ENCODE assay signal across 8 cellular contexts in genomic region chr20:63973636-63974401, GRCh38. TPM values are rescaled to one million over a fixed set of nuclear protein-coding genes. Genes with fewer than 3 reads are reported as not detected.
DNase-seq lines count a peak whose midpoint lies in the region; ATAC-seq and TF ChIP-seq lines count a peak whose summit lies in the region.

No MANE protein-coding gene starts in this region.

- H3K9ac ChIP-seq in SK-N-SH = no peak overlapping the region

- CTCF ChIA-PET in SK-N-SH (lab: Yijun Ruan, JAX) = interaction anchor here (0.6 to 4.5 kb wide), 83 partner anchors 8 to 1349 kb away, joined by 3 to 44 read pairs (median 4); partner anchors contain the start of genes GMEB2, OPRL1, PTK6 and RGS19

- TF ChIP-seq CTCF in GM12865 (IDR thresholded peaks at IDR 0.05; ENCODE audit: insufficient read depth, low read depth, low read length, missing control alignments) = peak; percentile 92
- peak; percentile 98 for TF ChIP-seq CTCF in SK-N-SH (IDR thresholded peaks at IDR 0.05)
- TF ChIP-seq CTCF in tibial artery (IDR thresholded peaks at IDR 0.05) = peak; percentile 97 to 98

- no peaks in the 10 kb centered on the region for H3K27me3 ChIP-seq in MG63
- no peaks in the 10 kb centered on the region for H3K27me3 ChIP-seq in SK-N-SH (ENCODE audit: insufficient read depth)
- H3K27me3 ChIP-seq in tibial artery = no peaks in the 10 kb centered on the region

- peak overlapping the region; percentile 4 to 31 for H3K27ac Mint-ChIP-seq in activated naive CD4-positive, alpha-beta T cell treated with anti-CD3 and anti-CD28 coated beads, Interleukin-2, amount 50 U/mL, for 72 hours

- peaks cover 7% of the 10 kb centered on the region for H3F3A ChIP-seq in SK-N-SH (replicated peaks; ENCODE audit: insufficient read depth)

- H3K27ac ChIP-seq in SK-N-SH (ENCODE audit: low read depth in 2 of 2, low read length in 1 of 2) (no peak overlapping the region), tibial artery (peak overlapping the region in 1 of 2 donors; percentile 28)

- no peak for TF ChIP-seq EP300 in SK-N-SH (IDR thresholded peaks at IDR 0.05; ENCODE audit: borderline replicate concordance in 1 of 2, low read depth in 1 of 2, low read length in 1 of 2)

- peak; percentile 38 to 42 for ATAC-seq in activated naive CD4-positive, alpha-beta T cell treated with anti-CD3 and anti-CD28 coated beads, Interleukin-2, amount 50 U/mL, for 72 hours
- ATAC-seq in GM18861 (IDR thresholded peaks at IDR 0.05; ENCODE audit: unreplicated experiment) = no peak

- H3K9me3 ChIP-seq in MG63 (no peaks in the 10 kb centered on the region), SK-N-SH (no peaks in the 10 kb centered on the region), tibial artery (no peaks in the 10 kb centered on the region)

- peak overlapping the region; percentile 50; the same call in 1 of the 2 replicates for H3K4me2 ChIP-seq in SK-N-SH

- H3K4me3 ChIP-seq in GM12865 (ENCODE audit: low read depth, low read length) (no peak overlapping the region), MG63 (peak overlapping the region; percentile 34), SK-N-SH (ENCODE audit: low read depth in 2 of 2, low read length in 1 of 2) (peak overlapping the region; percentile 7 to 12; a peak in 2 of 4 replicates), tibial artery (peak overlapping the region; percentile 33 to 41)

- WGBS in SK-N-SH (ENCODE audit: low lambda C conversion rate) = 32% methylated on average over 23 of the region's 37 CpGs

- H3K36me3 ChIP-seq in MG63 = peaks cover under 1% of the 10 kb centered on the region
- no peaks in the 10 kb centered on the region for H3K36me3 ChIP-seq in SK-N-SH (replicated peaks in 1 of 2; ENCODE audit: control insufficient read depth in 1 of 2, insufficient read depth in 2 of 2, low read length in 1 of 2)
- H3K36me3 ChIP-seq in tibial artery = no peaks in the 10 kb centered on the region

- no peaks in the 10 kb centered on the region for H3K9me2 ChIP-seq in SK-N-SH

- H4K20me1 ChIP-seq in SK-N-SH (ENCODE audit: insufficient read depth) = no peaks in the 10 kb centered on the region

- H3K4me1 ChIP-seq in SK-N-SH (ENCODE audit: control insufficient read depth in 1 of 2, insufficient read depth in 2 of 2, low read depth in 1 of 2, low read length in 1 of 2) (peaks cover 5 to 17% of the 10 kb centered on the region in 2 experiments; a peak in 3 of 4 replicates), tibial artery (peaks cover 0 to 33% (median 21%) of the 10 kb centered on the region in 4 donors)

- H2AFZ ChIP-seq in SK-N-SH (ENCODE audit: low read depth) = peak overlapping the region; percentile 48; the same call in 1 of the 2 replicates

- intact Hi-C loops in tibial artery (cut with DNase I; ENCODE audit: low total_unique reads) = loop anchor here (1.0 to 5.0 kb wide), 2 partner anchors 187 to 436 kb away; no protein-coding TSS in a partner anchor

- no peaks in the 10 kb centered on the region for H3K9me3 Mint-ChIP-seq in activated naive CD4-positive, alpha-beta T cell treated with anti-CD3 and anti-CD28 coated beads, Interleukin-2, amount 50 U/mL, for 72 hours

- peak; percentile 91 for TF ChIP-seq RAD21 in SK-N-SH (IDR thresholded peaks at IDR 0.05; ENCODE audit: low read length)

- POLR2A ChIA-PET in SK-N-SH (lab: Yijun Ruan, JAX) = no interaction called here

- DNase-seq in GM12865 (ENCODE audit: low read depth) = peak; percentile 87
- DNase-seq in MG63 = peak; percentile 87
- peak; percentile 95 for DNase-seq in SK-N-SH
- DNase-seq in activated naive CD4-positive, alpha-beta T cell treated with anti-CD3 and anti-CD28 coated beads, Interleukin-2, amount 50 U/mL, for 72 hours (ENCODE audit: low spot score in 2 of 2) = peak; percentile 80 to 88
- peak; percentile 79 for DNase-seq in globus pallidus (ENCODE audit: low spot score)
- DNase-seq in occipital lobe (lab: John Stamatoyannopoulos, UW) = peak; percentile 71
- peak; percentile 82 to 90 for DNase-seq in tibial artery

- H3K36me3 Mint-ChIP-seq in activated naive CD4-positive, alpha-beta T cell treated with anti-CD3 and anti-CD28 coated beads, Interleukin-2, amount 50 U/mL, for 72 hours = peaks cover 6 to 42% of the 10 kb centered on the region in 2 donors

- peaks cover 5% of the 10 kb centered on the region for H3K79me2 ChIP-seq in SK-N-SH (ENCODE audit: insufficient read depth)

TF ChIP-seq in SK-N-SH, 30 proteins besides CTCF, POLR2A, EP300 and RAD21:
- TF ChIP-seq SMC3 (IDR thresholded peaks at IDR 0.05; ENCODE audit: low read depth, low read length) = peak; percentile 82
- no peak for TF ChIP-seq POLR2AphosphoS5 (IDR thresholded peaks at IDR 0.05; ENCODE audit: low read depth, low read length)
- peak; percentile 57 for TF ChIP-seq MAX (IDR thresholded peaks at IDR 0.05; ENCODE audit: low read depth)
- TF ChIP-seq SIN3A (IDR thresholded peaks at IDR 0.05; ENCODE audit: borderline replicate concordance, low read depth, low read length) = peak; percentile 47; the same call in 1 of the 2 replicates
- no peak for TF ChIP-seq RXRA (IDR thresholded peaks at IDR 0.05; ENCODE audit: borderline replicate concordance, low read depth)
- TF ChIP-seq MXI1 (IDR thresholded peaks at IDR 0.05; ENCODE audit: low read depth, low read length) = peak; percentile 93
- TF ChIP-seq NRF1 (IDR thresholded peaks at IDR 0.05; ENCODE audit: low read depth, low read length) = peak; percentile 38; the same call in 1 of the 2 replicates

RNA-seq across cellular contexts. Expression of gene ZNF512B, which starts 4.1 kb away (rescaled TPM):
- total RNA-seq in MG63 (2014; rRNA removed; shearing (Covaris generic); ENCODE audit: low replicate concordance) = 14.4 and 20.8 TPM in 2 replicates
- polyA plus RNA-seq in SK-N-SH (2012; rRNA removed) = 10.4 and 11.8 TPM in 2 replicates
- 5.1 and 8.4 TPM in 2 replicates for polyA plus RNA-seq in SK-N-SH (2012; cell fraction: cytosol; rRNA removed)
- polyA plus RNA-seq in SK-N-SH (2012; cell fraction: nucleus; rRNA removed) = 43.8 and 50.5 TPM in 2 replicates
- total RNA-seq in activated naive CD4-positive, alpha-beta T cell treated with anti-CD3 and anti-CD28 coated beads, Interleukin-2, amount 50 U/mL, for 72 hours = 10 to 100 TPM in 1 of 2 donors, 1 to 10 TPM in 1; 10.0 to 21.4 TPM
- 15.8 TPM for total RNA-seq in occipital lobe

RNA-seq across cellular contexts. Expression of gene SAMD10, which starts 5.6 kb away (rescaled TPM):
- total RNA-seq in MG63 (2014; rRNA removed; shearing (Covaris generic); ENCODE audit: low replicate concordance) = 0.07 and 3.9 TPM in 2 replicates
- 11.0 and 11.6 TPM in 2 replicates for polyA plus RNA-seq in SK-N-SH (2012; rRNA removed)
- 3.8 and 5.8 TPM in 2 replicates for polyA plus RNA-seq in SK-N-SH (2012; cell fraction: cytosol; rRNA removed)
- 72.3 and 82.0 TPM in 2 replicates for polyA plus RNA-seq in SK-N-SH (2012; cell fraction: nucleus; rRNA removed)
- 10 to 100 TPM in 1 of 2 donors, 1 to 10 TPM in 1; 8.2 to 65.4 TPM for total RNA-seq in activated naive CD4-positive, alpha-beta T cell treated with anti-CD3 and anti-CD28 coated beads, Interleukin-2, amount 50 U/mL, for 72 hours
- total RNA-seq in occipital lobe = 6.4 TPM

RNA-seq across cellular contexts. Expression of gene PRPF6, which starts 7.1 kb away (rescaled TPM):
- 96.5 and 126 TPM in 2 replicates for total RNA-seq in MG63 (2014; rRNA removed; shearing (Covaris generic); ENCODE audit: low replicate concordance)
- polyA plus RNA-seq in SK-N-SH (2012; rRNA removed) = 50.1 and 59.1 TPM in 2 replicates
- polyA plus RNA-seq in SK-N-SH (2012; cell fraction: cytosol; rRNA removed) = 38.8 and 45.4 TPM in 2 replicates
- polyA plus RNA-seq in SK-N-SH (2012; cell fraction: nucleus; rRNA removed) = 62.1 and 68.6 TPM in 2 replicates
- 10 to 100 TPM; 82.1 to 82.7 TPM for total RNA-seq in activated naive CD4-positive, alpha-beta T cell treated with anti-CD3 and anti-CD28 coated beads, Interleukin-2, amount 50 U/mL, for 72 hours
- total RNA-seq in occipital lobe = 71.0 TPM

RNA-seq across cellular contexts. Expression of gene UCKL1, which starts 17.6 kb away (rescaled TPM):
- total RNA-seq in MG63 (2014; rRNA removed; shearing (Covaris generic); ENCODE audit: low replicate concordance) = 17.1 and 35.9 TPM in 2 replicates
- 70.3 and 71.6 TPM in 2 replicates for polyA plus RNA-seq in SK-N-SH (2012; rRNA removed)
- polyA plus RNA-seq in SK-N-SH (2012; cell fraction: cytosol; rRNA removed) = 25.9 and 43.7 TPM in 2 replicates
- polyA plus RNA-seq in SK-N-SH (2012; cell fraction: nucleus; rRNA removed) = 214 and 226 TPM in 2 replicates
- total RNA-seq in activated naive CD4-positive, alpha-beta T cell treated with anti-CD3 and anti-CD28 coated beads, Interleukin-2, amount 50 U/mL, for 72 hours = 10 to 100 TPM; 21.3 to 32.7 TPM
- 17.8 TPM for total RNA-seq in occipital lobe
